Comparison of ENCODE assay signal across 24 cellular contexts in genomic region chr5:179413086-179413690, GRCh38.
"Had no signal": no experiment of that assay in that cellular context is flagged by ENCODE, and none has a peak within 500 bp of the region (broad histone marks: within the 10 kb centered on the region; RNA-seq: fewer than 3 reads in every experiment).

No MANE protein-coding gene starts in this region.

- H3K27me3 Mint-ChIP-seq: activated CD4-positive, alpha-beta T cell treated with anti-CD3 and anti-CD28 coated beads, Interleukin-2, amount 10 ng/mL, durations not matched to agents 24 days and 14 days; activated naive CD8-positive, alpha-beta T cell; stimulated activated naive CD8-positive, alpha-beta T cell treated with anti-CD3 and anti-CD28 coated beads, Interleukin-15, Interleukin-2, amounts not matched to agents 100 ng/mL and 50 ng/mL, for 24 hours had no signal

- H3K4me1 ChIP-seq: adrenal gland, ascending aorta, esophagus squamous epithelium, gastrocnemius medialis, prostate gland, thyroid gland had no signal

- H3K36me3 Mint-ChIP-seq: activated naive CD8-positive, alpha-beta T cell; memory B cell had no signal

- H3K4me3 ChIP-seq: adrenal gland, ascending aorta, dorsolateral prefrontal cortex, esophagus squamous epithelium, gastrocnemius medialis, ovary, prostate gland, thyroid gland had no signal

- H3K36me3 ChIP-seq: adrenal gland, ascending aorta, esophagus squamous epithelium, gastrocnemius medialis, ovary, prostate gland, thyroid gland had no signal

- H3K4me1 Mint-ChIP-seq: activated CD4-positive, alpha-beta T cell treated with anti-CD3 and anti-CD28 coated beads, Interleukin-2, amount 10 ng/mL, durations not matched to agents 24 days and 14 days had no signal

- H3K9me3 ChIP-seq: adrenal gland, ascending aorta, esophagus squamous epithelium, gastrocnemius medialis, ovary, prostate gland, thyroid gland had no signal

- H3K27me3 ChIP-seq: adrenal gland, ascending aorta, ovary, thyroid gland had no signal

- H3K27ac ChIP-seq: adrenal gland, ascending aorta, dorsolateral prefrontal cortex, esophagus squamous epithelium, gastrocnemius medialis, ovary, prostate gland, thyroid gland had no signal

- H3K9me3 Mint-ChIP-seq: activated CD4-positive, alpha-beta T cell treated with anti-CD3 and anti-CD28 coated beads, Interleukin-2, amount 10 ng/mL, durations not matched to agents 24 days and 14 days; activated T-cell treated with anti-CD3 and anti-CD28 coated beads, Interleukin-2, amount 50 U/mL, for 4 hours; activated T-helper 2 cell treated with anti-CD3 and anti-CD28 coated beads, Interferon-gamma antibody, Interleukin-2, Interleukin-4, amounts not matched to agents 10 μg/mL and 5 μg/mL and 100 μg/mL, durations not matched to agents 14 hours and 24 hours and 36 hours; effector memory CD8-positive, alpha-beta T cell; memory B cell; stimulated activated naive CD8-positive, alpha-beta T cell treated with anti-CD3 and anti-CD28 coated beads, Interleukin-15, Interleukin-2, amounts not matched to agents 100 ng/mL and 50 ng/mL, for 24 hours had no signal

- H3K27ac Mint-ChIP-seq: activated CD4-positive, alpha-beta T cell treated with anti-CD3 and anti-CD28 coated beads, Interleukin-2, amount 10 ng/mL, durations not matched to agents 24 days and 14 days; activated naive CD8-positive, alpha-beta T cell; activated T-helper 2 cell treated with anti-CD3 and anti-CD28 coated beads, Interferon-gamma antibody, Interleukin-2, Interleukin-4, amounts not matched to agents 10 μg/mL and 5 μg/mL and 100 μg/mL, durations not matched to agents 14 hours and 24 hours and 36 hours; effector memory CD8-positive, alpha-beta T cell; memory B cell; stimulated activated naive CD8-positive, alpha-beta T cell treated with anti-CD3 and anti-CD28 coated beads, Interleukin-15, Interleukin-2, amounts not matched to agents 100 ng/mL and 50 ng/mL, for 24 hours; T-helper 17 cell had no signal

- DNase-seq: activated CD4-positive, alpha-beta T cell treated with anti-CD3 and anti-CD28 coated beads, Interleukin-2, amount 10 ng/mL, durations not matched to agents 24 days and 14 days; activated CD8-positive, alpha-beta memory T cell treated with anti-CD3 and anti-CD28 coated beads, Interleukin-2, amount 50 U/mL, for 4 hours; activated naive CD4-positive, alpha-beta T cell; activated T-cell treated with anti-CD3 and anti-CD28 coated beads, Interleukin-2, amount 50 U/mL, for 4 hours; central memory CD4-positive, alpha-beta T cell; dorsolateral prefrontal cortex; effector memory CD8-positive, alpha-beta T cell; esophagus squamous epithelium; gastrocnemius medialis; hippocampal formation; ovary; stimulated activated CD4-positive, alpha-beta T cell treated with anti-CD3 and anti-CD28 coated beads, Interleukin-4, amount 100 ng/mL, for 4 hours; substantia nigra; SW 1271; T-helper 17 cell; thyroid gland had no signal

- H3K4me3 Mint-ChIP-seq: activated CD4-positive, alpha-beta T cell treated with anti-CD3 and anti-CD28 coated beads, Interleukin-2, amount 10 ng/mL, durations not matched to agents 24 days and 14 days; activated naive CD8-positive, alpha-beta T cell; activated T-cell treated with anti-CD3 and anti-CD28 coated beads, Interleukin-2, amount 50 U/mL, for 4 hours; effector memory CD8-positive, alpha-beta T cell; memory B cell; neural crest cell; stimulated activated naive CD8-positive, alpha-beta T cell treated with anti-CD3 and anti-CD28 coated beads, Interleukin-15, Interleukin-2, amounts not matched to agents 100 ng/mL and 50 ng/mL, for 24 hours; T-helper 17 cell had no signal
